Comparison of ENCODE assay signal across 12 cellular contexts in the genomic region with DNA sequence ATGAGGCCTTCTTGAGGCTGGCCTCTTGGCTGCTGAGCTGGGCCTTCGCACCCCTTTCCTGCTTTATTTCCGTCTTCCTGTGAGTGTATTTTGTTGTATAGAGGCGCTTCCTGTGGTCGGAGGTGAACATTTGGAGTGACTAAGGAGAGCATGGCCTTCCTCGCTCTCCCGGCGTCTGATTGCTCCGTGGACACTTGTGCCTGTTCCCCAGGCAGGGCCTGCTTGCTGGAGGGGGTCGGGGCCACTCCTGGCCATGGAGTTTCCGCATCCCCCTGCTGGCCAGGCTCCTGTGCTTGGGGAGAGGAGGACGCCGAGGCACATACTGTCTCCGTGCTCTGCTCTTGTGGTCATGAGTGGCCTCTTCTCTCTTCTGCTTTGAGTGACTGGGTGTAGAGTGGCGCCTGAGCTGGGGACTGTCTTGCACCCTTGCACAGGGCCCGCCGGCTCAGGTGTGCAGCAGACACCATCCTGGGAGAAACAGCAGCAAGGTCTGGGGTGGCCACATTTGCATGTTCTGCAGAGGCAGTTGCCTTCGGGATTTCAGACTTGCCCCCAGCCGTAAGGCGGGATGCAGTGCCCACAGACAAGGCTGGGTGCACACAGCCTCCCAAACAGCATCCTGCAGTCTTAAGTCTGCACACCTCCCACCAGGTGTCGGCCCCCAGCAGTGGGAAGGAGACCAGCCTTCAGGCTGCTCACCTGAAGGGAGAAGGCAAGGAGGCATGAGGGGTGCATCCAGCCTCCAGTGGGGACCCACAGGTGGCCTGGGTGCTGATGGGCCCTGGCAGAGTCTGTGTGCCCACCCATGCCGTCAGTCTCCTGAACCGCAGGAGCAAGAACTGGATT. TPM values are rescaled to one million over a fixed set of nuclear protein-coding genes. Genes with fewer than 3 reads are reported as not detected.
DNase-seq lines count a peak whose midpoint lies in the region; ATAC-seq and TF ChIP-seq lines count a peak whose summit lies in the region.
"Had no signal": no experiment of that assay in that cellular context is flagged by ENCODE, and none has a peak within 500 bp of the region (broad histone marks: within the 10 kb centered on the region; RNA-seq: fewer than 3 reads in every experiment).

No MANE protein-coding gene starts in this region.

- H3K27me3 Mint-ChIP-seq in HFFc6 (ENCODE audit: insufficient read depth): peaks cover 1% of the 10 kb centered on the region; the same call in 1 of the 2 replicates
- H3K27me3 Mint-ChIP-seq in natural killer cell (ENCODE audit: low read depth in 2 of 2): no peaks in the 10 kb centered on the region
- no peaks in the 10 kb centered on the region for H3K27me3 Mint-ChIP-seq in MCF 10A (ENCODE audit: insufficient read depth, unreplicated experiment)

- H3K9me3 ChIP-seq in BE2C (no peaks in the 10 kb centered on the region), body of pancreas (no peaks in the 10 kb centered on the region)
- H3K9me3 ChIP-seq: Caco-2 had no signal

- TF ChIP-seq POLR2A in body of pancreas (IDR thresholded peaks at IDR 0.05): no peak

- H3K4me1 ChIP-seq in BE2C (peaks cover 34% of the 10 kb centered on the region), body of pancreas (peaks cover 95% of the 10 kb centered on the region)

- H3K27ac Mint-ChIP-seq in HFFc6: no peak overlapping the region
- H3K27ac Mint-ChIP-seq in natural killer cell: peak overlapping the region; percentile 88 to 96
- H3K27ac Mint-ChIP-seq in MCF 10A (ENCODE audit: low read depth, unreplicated experiment): no peak overlapping the region

- TF ChIP-seq CTCF in BE2C (IDR thresholded peaks at IDR 0.05; ENCODE audit: low read depth, low read length): peak; percentile 15; the same call in 1 of the 2 replicates
- peak; percentile 23; the same call in 1 of the 2 replicates for TF ChIP-seq CTCF in HFFc6 (IDR thresholded peaks at IDR 0.05)
- no peak for TF ChIP-seq CTCF in body of pancreas (IDR thresholded peaks at IDR 0.05)
- no peak for TF ChIP-seq CTCF in natural killer cell (IDR thresholded peaks at IDR 0.05)
- no peak for TF ChIP-seq CTCF in MCF 10A (IDR thresholded peaks at IDR 0.05; ENCODE audit: unreplicated experiment)

- no TSS peak for BruUV-seq in MCF 10A (replicated peaks; lab: Mats Ljungman, UMichigan)

- H3K4me1 Mint-ChIP-seq in HFFc6 (ENCODE audit: low read depth) (peaks cover 24% of the 10 kb centered on the region), natural killer cell (peaks cover 93 to 100% of the 10 kb centered on the region in 2 donors), MCF 10A (ENCODE audit: insufficient read depth, unreplicated experiment) (peaks cover 33% of the 10 kb centered on the region)

- H3K27ac ChIP-seq in body of pancreas: peak overlapping the region; percentile 1 to 76 (median 54)

- WGBS in body of pancreas, 2 donors: 76 to 90% methylated on average over 19 to 22 of the region's 22 CpGs

- H3K4me3 Mint-ChIP-seq in HFFc6 (no peak overlapping the region), natural killer cell (peak overlapping the region; percentile 88), MCF 10A (ENCODE audit: unreplicated experiment) (no peak overlapping the region)

- DNase-seq in BE2C (no peak), HFFc6 (no peak), body of pancreas (no peak), natural killer cell (no peak), occipital lobe (lab: John Stamatoyannopoulos, UW) (no peak), MCF 10A (ENCODE audit: unreplicated experiment) (no peak)
- DNase-seq: Caco-2; effector CD4-positive, alpha-beta T cell; GOT3; NCI-H187 had no signal

- intact Hi-C loops in body of pancreas (cut with DNase I) (no loop called here), natural killer cell (cut with micrococcal nuclease) (loop anchor here (1.0 to 2.0 kb wide), 2 partner anchors 10 to 14 kb away; no protein-coding TSS in a partner anchor), MCF 10A (cut with micrococcal nuclease) (no loop called here)

- H3K36me3 ChIP-seq in BE2C (peaks cover 6% of the 10 kb centered on the region), body of pancreas (replicated peaks in 1 of 2; ENCODE audit: insufficient read depth in 1 of 2, low read depth in 2 of 2) (no peaks in the 10 kb centered on the region)

- ATAC-seq in body of pancreas (no peak), natural killer cell (no peak), HG03571 (IDR thresholded peaks at IDR 0.05; ENCODE audit: unreplicated experiment) (no peak), GM18868 (IDR thresholded peaks at IDR 0.05; ENCODE audit: unreplicated experiment) (no peak)

- H3K36me3 Mint-ChIP-seq in HFFc6 (ENCODE audit: low read depth): no peaks in the 10 kb centered on the region
- H3K36me3 Mint-ChIP-seq in natural killer cell: no peaks in the 10 kb centered on the region
- peaks cover 19% of the 10 kb centered on the region for H3K36me3 Mint-ChIP-seq in MCF 10A (ENCODE audit: insufficient read depth, unreplicated experiment)

- H3K27me3 ChIP-seq in BE2C (no peaks in the 10 kb centered on the region), body of pancreas (no peaks in the 10 kb centered on the region)

- POLR2A ChIA-PET in MCF 10A (lab: Yijun Ruan, JAX): no interaction called here

- H3K4me3 ChIP-seq in BE2C (ENCODE audit: low read depth, low read length) (no peak overlapping the region), body of pancreas (no peak overlapping the region)

- CTCF ChIA-PET in MCF 10A (lab: Yijun Ruan, JAX): interaction anchor here (0.7 kb wide), 1 partner anchor 147 kb away, joined by 3 read pairs; no protein-coding TSS in a partner anchor

- H3K9me3 Mint-ChIP-seq in HFFc6: no peaks in the 10 kb centered on the region
- H3K9me3 Mint-ChIP-seq in natural killer cell: no peaks in the 10 kb centered on the region
- no peaks in the 10 kb centered on the region for H3K9me3 Mint-ChIP-seq in MCF 10A (ENCODE audit: unreplicated experiment)

RNA-seq across cellular contexts. Expression of a gene that starts 16.4 kb away (rescaled TPM):
- polyA plus RNA-seq in BE2C (2012; ENCODE audit: insufficient read depth, insufficient read length, low read depth): 88.9 TPM
- total RNA-seq in HFFc6 (2021; fragmentation: NEBNext Ultra II Directional; extraction: Animal tissue kit (Norgen Biotek cat#: 25700)): 10 to 100 TPM; 22.5 to 29.1 (median 23.5) TPM
- total RNA-seq in body of pancreas (10 to 100 TPM; 25.7 to 38.4 TPM), natural killer cell (100 to 1,000 TPM; 277 to 328 (median 300) TPM), occipital lobe (47.9 TPM), MCF 10A (2022) (83.1 and 110 TPM in 2 replicates)

Comparison
In these comparisons a context has a peak if more than half of its experiments do, and no peak if none do; other contexts are left out.
1. CTCF ChIP-seq: peak in BE2C (single experiment) and HFFc6 (single experiment); none in body of pancreas (0 of 7), natural killer cell (single experiment) and MCF 10A (single experiment).
2. H3K27ac Mint-ChIP-seq: peak in natural killer cell (2 of 2); none in HFFc6 (single experiment) and MCF 10A (single experiment).